1 cellular context compared by ENCODE assay signal in the genomic region with DNA sequence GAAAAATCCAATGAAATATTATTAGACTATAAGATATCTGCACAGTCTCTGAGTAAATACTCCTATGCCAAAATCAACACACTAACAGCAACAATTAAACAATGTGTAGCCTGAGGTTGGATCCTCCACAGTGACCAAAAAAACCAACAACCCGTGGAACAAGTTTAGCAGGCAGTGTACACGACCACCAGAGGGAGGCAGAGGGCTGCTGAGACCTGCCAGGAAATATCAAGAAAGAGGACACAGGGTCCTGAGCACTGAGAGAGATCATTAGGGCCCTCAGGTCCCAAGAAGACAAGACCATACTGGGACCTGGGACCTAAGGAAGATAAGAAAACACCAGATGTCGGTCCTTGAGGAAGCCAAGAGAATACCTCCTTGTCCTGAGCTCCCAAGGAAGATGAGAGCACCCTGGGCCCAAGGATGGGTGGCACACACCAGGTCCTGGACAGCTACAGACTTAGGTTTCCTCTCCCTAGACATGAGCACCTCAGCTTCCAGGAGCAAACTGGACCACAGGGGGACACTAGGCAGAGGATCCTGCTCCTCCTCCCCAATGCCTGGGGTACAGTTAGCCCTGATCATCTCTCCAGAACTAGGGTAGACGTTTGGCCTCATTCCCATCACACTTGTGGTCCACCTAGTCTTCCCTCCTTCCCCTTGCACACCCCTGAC.
TF ChIP-seq lines count a peak whose summit lies in the region.

No MANE protein-coding gene starts in this region.

TF ChIP-seq in K562, 482 proteins besides CTCF, POLR2A, EP300 and RAD21 (continued from another document):
- TF ChIP-seq, protein P1, sequence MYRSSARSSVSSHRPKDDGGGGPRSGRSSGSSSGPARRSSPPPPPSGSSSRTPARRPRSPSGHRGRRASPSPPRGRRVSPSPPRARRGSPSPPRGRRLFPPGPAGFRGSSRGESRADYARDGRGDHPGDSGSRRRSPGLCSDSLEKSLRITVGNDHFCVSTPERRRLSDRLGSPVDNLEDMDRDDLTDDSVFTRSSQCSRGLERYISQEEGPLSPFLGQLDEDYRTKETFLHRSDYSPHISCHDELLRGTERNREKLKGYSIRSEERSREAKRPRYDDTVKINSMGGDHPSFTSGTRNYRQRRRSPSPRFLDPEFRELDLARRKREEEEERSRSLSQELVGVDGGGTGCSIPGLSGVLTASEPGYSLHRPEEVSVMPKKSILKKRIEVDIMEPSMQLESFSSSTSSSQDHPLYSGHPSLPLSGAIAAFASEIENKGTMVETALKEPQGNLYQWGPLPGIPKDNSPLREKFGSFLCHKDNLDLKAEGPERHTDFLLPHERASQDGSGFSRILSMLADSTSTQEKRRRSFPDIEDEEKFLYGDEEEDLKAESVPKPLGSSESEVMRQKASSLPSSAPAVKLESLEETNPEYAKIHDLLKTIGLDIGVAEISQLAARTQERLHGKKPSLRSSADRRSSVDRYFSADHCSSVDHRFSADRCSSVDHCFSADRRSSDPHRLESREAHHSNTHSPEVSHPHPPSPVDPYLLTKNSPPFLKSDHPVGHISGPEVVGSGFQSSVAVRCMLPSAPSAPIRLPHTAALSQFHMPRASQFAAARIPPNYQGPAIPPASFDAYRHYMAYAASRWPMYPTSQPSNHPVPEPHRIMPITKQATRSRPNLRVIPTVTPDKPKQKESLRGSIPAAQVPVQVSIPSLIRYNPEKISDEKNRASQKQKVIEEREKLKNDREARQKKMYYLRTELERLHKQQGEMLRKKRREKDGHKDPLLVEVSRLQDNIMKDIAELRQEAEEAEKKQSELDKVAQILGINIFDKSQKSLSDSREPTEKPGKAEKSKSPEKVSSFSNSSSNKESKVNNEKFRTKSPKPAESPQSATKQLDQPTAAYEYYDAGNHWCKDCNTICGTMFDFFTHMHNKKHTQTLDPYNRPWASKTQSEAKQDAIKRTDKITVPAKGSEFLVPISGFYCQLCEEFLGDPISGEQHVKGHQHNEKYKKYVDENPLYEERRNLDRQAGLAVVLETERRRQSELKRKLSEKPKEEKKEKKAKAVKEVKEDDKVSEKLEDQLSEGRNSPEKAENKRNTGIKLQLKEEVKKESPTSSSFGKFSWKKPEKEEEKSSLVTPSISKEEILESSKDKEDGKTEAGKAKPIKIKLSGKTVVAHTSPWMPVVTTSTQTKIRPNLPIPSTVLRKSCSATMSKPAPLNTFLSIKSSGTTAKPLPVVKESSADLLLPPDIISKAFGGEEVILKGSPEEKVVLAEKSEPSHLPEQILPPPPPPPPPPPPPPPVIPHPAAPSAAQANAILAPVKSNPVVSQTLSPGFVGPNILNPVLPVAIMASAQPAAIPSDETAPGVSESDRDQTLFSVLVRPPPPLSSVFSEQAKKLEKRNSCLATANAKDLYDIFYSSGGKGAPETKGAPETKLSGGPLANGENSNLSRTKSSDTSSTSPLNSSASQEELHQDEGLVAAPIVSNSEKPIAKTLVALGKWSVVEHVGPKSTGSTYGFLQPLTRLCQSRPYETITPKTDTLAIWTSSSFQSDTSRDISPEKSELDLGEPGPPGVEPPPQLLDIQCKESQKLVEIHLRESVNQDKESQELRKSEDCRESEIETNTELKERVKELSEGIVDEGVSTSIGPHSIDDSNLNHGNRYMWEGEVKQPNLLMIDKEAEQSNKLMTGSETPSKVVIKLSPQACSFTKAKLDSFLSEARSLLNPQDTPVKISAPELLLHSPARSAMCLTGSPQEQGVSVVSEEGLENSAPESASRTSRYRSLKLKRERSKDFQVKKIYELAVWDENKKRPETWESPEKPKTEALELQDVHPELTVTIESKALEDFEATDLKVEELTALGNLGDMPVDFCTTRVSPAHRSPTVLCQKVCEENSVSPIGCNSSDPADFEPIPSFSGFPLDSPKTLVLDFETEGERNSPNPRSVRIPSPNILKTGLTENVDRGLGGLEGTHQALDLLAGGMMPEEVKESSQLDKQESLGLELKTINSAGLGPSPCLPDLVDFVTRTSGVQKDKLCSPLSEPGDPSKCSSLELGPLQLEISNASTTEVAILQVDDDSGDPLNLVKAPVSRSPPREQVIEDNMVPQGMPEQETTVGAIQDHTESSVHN (IDR thresholded peaks at IDR 0.05; ENCODE audit: borderline replicate concordance in 1 of 2, low read depth in 1 of 2): no peak
- TF ChIP-seq ZFP30 (CRISPR knock-in tag; IDR thresholded peaks at IDR 0.05; ENCODE audit: borderline replicate concordance) (no peak), SMC3 (conservative IDR thresholded peaks at IDR 0.05; ENCODE audit: insufficient read depth, low read depth, low read length) (peak; percentile 48; the same call in 1 of the 2 replicates), HDAC1 (IDR thresholded peaks at IDR 0.05) (peak in 1 of 2 experiments; percentile 17; a peak in 2 of 4 replicates), CSDE1 (IDR thresholded peaks at IDR 0.05) (0 out of 4 replicates have a peak, but pooled peaks of 1 of the 2 experiments have one; percentile 40), DDX20 (tag; IDR thresholded peaks at IDR 0.05; ENCODE audit: low read depth) (no peak), ZNF699 (CRISPR knock-in tag; IDR thresholded peaks at IDR 0.05; ENCODE audit: insufficient replicate concordance) (no peak), POLR2AphosphoS2 (IDR thresholded peaks at IDR 0.05; ENCODE audit: low read length) (no peak), MIER1 (IDR thresholded peaks at IDR 0.05; ENCODE audit: low read depth) (peak; percentile 19; the same call in 1 of the 2 replicates), POLR2AphosphoS5 (IDR thresholded peaks at IDR 0.05; ENCODE audit: control insufficient read depth, insufficient read depth, low read depth, low read length) (0 out of 2 replicates have a peak, but pooled peaks have one; percentile 23), GABPB2 (CRISPR knock-in tag; conservative IDR thresholded peaks at IDR 0.05) (no peak), SIN3A (IDR thresholded peaks at IDR 0.05; ENCODE audit: borderline replicate concordance in 2 of 2, control insufficient read depth in 1 of 2, low read depth in 2 of 2, low read length in 2 of 2) (0 out of 4 replicates have a peak, but pooled peaks of 1 of the 2 experiments have one; percentile 45), TAF7 (tag; IDR thresholded peaks at IDR 0.05) (no peak), NFE2 (IDR thresholded peaks at IDR 0.05; ENCODE audit: low read depth) (no peak)
- TF ChIP-seq, protein P2, sequence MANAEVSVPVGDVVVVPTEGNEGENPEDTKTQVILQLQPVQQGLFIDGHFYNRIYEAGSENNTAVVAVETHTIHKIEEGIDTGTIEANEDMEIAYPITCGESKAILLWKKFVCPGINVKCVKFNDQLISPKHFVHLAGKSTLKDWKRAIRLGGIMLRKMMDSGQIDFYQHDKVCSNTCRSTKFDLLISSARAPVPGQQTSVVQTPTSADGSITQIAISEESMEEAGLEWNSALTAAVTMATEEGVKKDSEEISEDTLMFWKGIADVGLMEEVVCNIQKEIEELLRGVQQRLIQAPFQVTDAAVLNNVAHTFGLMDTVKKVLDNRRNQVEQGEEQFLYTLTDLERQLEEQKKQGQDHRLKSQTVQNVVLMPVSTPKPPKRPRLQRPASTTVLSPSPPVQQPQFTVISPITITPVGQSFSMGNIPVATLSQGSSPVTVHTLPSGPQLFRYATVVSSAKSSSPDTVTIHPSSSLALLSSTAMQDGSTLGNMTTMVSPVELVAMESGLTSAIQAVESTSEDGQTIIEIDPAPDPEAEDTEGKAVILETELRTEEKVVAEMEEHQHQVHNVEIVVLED (CRISPR knock-in tag; IDR thresholded peaks at IDR 0.05): no peak
- TF ChIP-seq, protein P3, sequence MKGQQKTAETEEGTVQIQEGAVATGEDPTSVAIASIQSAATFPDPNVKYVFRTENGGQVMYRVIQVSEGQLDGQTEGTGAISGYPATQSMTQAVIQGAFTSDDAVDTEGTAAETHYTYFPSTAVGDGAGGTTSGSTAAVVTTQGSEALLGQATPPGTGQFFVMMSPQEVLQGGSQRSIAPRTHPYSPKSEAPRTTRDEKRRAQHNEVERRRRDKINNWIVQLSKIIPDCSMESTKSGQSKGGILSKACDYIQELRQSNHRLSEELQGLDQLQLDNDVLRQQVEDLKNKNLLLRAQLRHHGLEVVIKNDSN (CRISPR knock-in tag; IDR thresholded peaks at IDR 0.05): no peak
- TF ChIP-seq, protein P4, sequence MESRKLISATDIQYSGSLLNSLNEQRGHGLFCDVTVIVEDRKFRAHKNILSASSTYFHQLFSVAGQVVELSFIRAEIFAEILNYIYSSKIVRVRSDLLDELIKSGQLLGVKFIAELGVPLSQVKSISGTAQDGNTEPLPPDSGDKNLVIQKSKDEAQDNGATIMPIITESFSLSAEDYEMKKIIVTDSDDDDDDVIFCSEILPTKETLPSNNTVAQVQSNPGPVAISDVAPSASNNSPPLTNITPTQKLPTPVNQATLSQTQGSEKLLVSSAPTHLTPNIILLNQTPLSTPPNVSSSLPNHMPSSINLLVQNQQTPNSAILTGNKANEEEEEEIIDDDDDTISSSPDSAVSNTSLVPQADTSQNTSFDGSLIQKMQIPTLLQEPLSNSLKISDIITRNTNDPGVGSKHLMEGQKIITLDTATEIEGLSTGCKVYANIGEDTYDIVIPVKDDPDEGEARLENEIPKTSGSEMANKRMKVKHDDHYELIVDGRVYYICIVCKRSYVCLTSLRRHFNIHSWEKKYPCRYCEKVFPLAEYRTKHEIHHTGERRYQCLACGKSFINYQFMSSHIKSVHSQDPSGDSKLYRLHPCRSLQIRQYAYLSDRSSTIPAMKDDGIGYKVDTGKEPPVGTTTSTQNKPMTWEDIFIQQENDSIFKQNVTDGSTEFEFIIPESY (CRISPR knock-in tag; IDR thresholded peaks at IDR 0.05): 0 out of 2 replicates have a peak, but pooled peaks have one; percentile 19
- TF ChIP-seq, protein P5, sequence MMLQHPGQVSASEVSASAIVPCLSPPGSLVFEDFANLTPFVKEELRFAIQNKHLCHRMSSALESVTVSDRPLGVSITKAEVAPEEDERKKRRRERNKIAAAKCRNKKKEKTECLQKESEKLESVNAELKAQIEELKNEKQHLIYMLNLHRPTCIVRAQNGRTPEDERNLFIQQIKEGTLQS (IDR thresholded peaks at IDR 0.05): no peak
- TF ChIP-seq, protein P5 (CRISPR knock-in tag; conservative IDR thresholded peaks at IDR 0.05): no peak
